ENCODE assay signal across 1 cellular context in the genomic region with DNA sequence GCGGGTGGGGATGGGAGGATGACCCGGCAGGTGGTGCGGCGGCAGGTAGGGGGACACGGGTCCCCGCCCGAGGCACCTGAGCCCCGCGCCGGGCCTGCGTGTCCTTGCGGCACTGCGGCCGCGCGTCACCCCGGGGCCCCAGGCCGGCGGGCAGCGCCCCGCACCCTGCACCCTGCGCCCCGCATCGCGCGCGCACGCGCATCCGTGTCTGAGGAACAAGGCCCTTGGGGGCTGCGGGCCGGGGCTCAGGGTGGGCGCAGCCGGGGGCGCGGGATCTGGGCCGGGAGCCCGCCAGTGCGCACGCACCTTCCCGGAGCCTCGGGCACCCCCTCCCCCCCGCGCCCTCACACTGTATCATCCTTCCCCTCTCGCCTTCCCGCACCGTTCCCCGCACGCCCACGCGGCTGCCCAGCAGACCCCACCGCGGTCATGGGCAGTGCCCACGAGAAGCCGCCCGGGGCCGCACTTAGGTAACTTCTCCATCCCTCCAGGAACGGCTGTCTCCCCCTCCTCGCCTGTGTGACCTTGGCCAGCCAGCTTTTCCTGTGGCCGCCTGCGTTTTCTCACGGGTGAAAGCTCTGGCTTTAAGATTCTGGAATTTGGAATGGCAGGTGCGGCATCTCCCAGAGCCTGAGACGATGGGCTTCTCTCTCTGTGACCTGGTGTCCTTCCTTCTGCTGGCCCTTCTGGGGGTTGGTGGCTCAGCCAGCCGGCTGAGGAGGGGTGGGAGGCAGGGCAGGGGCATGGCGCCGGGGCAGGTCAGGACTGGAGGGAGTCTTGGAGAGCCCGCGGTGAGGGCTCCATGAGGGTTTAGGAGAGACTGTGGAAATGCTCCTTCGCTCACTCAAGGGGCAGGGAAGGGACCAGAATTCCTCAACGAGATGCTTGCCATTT.
TF ChIP-seq lines count a peak whose summit lies in the region.

No MANE protein-coding gene starts in this region.

TF ChIP-seq in A549, 52 proteins besides CTCF, POLR2A, EP300 and RAD21 (continued from another document):
- no peak for TF ChIP-seq KDM1A (IDR thresholded peaks at IDR 0.05; ENCODE audit: low read depth)
- TF ChIP-seq MAFK (IDR thresholded peaks at IDR 0.05; ENCODE audit: partially characterized antibody) = no peak
- no peak for TF ChIP-seq PHF8 (IDR thresholded peaks at IDR 0.05; ENCODE audit: borderline replicate concordance, low read depth)
- TF ChIP-seq, protein P1, sequence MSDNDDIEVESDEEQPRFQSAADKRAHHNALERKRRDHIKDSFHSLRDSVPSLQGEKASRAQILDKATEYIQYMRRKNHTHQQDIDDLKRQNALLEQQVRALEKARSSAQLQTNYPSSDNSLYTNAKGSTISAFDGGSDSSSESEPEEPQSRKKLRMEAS (IDR thresholded peaks at IDR 0.05) = no peak
- no peak for TF ChIP-seq FOXS1 (CRISPR knock-in tag; IDR thresholded peaks at IDR 0.05)
- TF ChIP-seq FOSB (CRISPR knock-in tag; IDR thresholded peaks at IDR 0.05) = no peak
- TF ChIP-seq, protein P2, sequence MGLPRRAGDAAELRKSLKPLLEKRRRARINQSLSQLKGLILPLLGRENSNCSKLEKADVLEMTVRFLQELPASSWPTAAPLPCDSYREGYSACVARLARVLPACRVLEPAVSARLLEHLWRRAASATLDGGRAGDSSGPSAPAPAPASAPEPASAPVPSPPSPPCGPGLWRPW (IDR thresholded peaks at IDR 0.05) = no peak
- TF ChIP-seq MYC (IDR thresholded peaks at IDR 0.05; ENCODE audit: borderline replicate concordance, low read length) = no peak
- no peak for TF ChIP-seq CHD4 (IDR thresholded peaks at IDR 0.05; ENCODE audit: borderline replicate concordance)
- no peak for TF ChIP-seq SREBF2 (IDR thresholded peaks at IDR 0.05)
- TF ChIP-seq RARB (CRISPR knock-in tag; IDR thresholded peaks at IDR 0.05) = no peak
- TF ChIP-seq, protein P3, sequence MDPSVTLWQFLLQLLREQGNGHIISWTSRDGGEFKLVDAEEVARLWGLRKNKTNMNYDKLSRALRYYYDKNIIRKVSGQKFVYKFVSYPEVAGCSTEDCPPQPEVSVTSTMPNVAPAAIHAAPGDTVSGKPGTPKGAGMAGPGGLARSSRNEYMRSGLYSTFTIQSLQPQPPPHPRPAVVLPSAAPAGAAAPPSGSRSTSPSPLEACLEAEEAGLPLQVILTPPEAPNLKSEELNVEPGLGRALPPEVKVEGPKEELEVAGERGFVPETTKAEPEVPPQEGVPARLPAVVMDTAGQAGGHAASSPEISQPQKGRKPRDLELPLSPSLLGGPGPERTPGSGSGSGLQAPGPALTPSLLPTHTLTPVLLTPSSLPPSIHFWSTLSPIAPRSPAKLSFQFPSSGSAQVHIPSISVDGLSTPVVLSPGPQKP (IDR thresholded peaks at IDR 0.05; ENCODE audit: low read depth, low read length) = no peak
